11 cellular contexts compared by ENCODE assay signal in the genomic region with DNA sequence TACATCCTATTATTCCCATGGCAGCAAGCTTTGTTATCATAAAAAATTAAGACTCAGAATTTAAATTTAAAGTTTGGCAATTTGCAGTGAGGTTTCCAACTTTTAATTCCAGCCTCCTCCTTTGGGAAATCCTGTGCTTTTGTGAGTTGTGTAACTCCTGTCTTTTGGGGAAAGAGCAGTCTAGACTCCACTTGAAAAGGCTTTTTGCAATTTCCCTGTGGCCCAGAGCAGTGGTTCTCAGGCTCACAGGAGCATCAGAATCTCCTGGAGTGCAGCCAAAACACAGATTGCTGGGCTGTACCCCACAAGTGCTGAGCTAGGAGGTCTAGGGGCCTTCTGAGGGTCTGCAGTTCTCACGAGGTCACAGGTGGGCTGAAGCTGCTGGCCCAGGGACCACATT.
DNase-seq lines count a peak whose midpoint lies in the region; ATAC-seq and TF ChIP-seq lines count a peak whose summit lies in the region.
"Had no signal": no experiment of that assay in that cellular context is flagged by ENCODE, and none has a peak within 500 bp of the region (broad histone marks: within the 10 kb centered on the region; RNA-seq: fewer than 3 reads in every experiment).

No MANE protein-coding gene starts in this region.

- peaks cover 2% of the 10 kb centered on the region for H3K9me3 ChIP-seq in left ventricle myocardium inferior (replicated peaks)
- no peaks in the 10 kb centered on the region for H3K9me3 ChIP-seq in upper lobe of left lung

- H3K36me3 ChIP-seq in left ventricle myocardium inferior: no peaks in the 10 kb centered on the region
- H3K36me3 ChIP-seq in upper lobe of left lung: no peaks in the 10 kb centered on the region
- H3K36me3 ChIP-seq: BLaER1 treated with 17β-estradiol and CSF1 and Interleukin-3, amounts not matched to agents 10 nM and 100 nM had no signal

- H3K27ac ChIP-seq in left ventricle myocardium inferior (replicated peaks) (no peak overlapping the region), upper lobe of left lung (no peak overlapping the region)
- H3K27ac ChIP-seq: BLaER1 treated with 17β-estradiol and CSF1 and Interleukin-3, amounts not matched to agents 10 nM and 100 nM had no signal

- TF ChIP-seq CTCF in left ventricle myocardium inferior (IDR thresholded peaks at IDR 0.05; ENCODE audit: borderline replicate concordance): no peak
- TF ChIP-seq CTCF in upper lobe of left lung (IDR thresholded peaks at IDR 0.05): no peak

- 57 to 85% methylated on average over 1 of the region's 1 CpG for WGBS in upper lobe of left lung, 2 donors

- DNase-seq in Right ventricle myocardium superior: no peak
- no peak for DNase-seq in left ventricle myocardium inferior
- DNase-seq in astrocyte of the hippocampus (ENCODE audit: low read depth, low spot score): peak; percentile 4
- peak; percentile 8 for DNase-seq in myocyte (ENCODE audit: low read depth)
- no peak for DNase-seq in upper lobe of left lung
- no peak for DNase-seq in DMS79 treated with DMSO at 0.1 percent for 48 hours (lab: John Stamatoyannopoulos, UW)
- DNase-seq in NCI-H526 (lab: John Stamatoyannopoulos, UW): no peak
- DNase-seq: Calu3; CD8-positive, alpha-beta T cell; H9 had no signal

- no peaks in the 10 kb centered on the region for H3K27me3 ChIP-seq in left ventricle myocardium inferior (ENCODE audit: low read depth)
- no peaks in the 10 kb centered on the region for H3K27me3 ChIP-seq in upper lobe of left lung
- H3K27me3 ChIP-seq: BLaER1 treated with 17β-estradiol and CSF1 and Interleukin-3, amounts not matched to agents 10 nM and 100 nM had no signal

- H3K4me1 ChIP-seq in left ventricle myocardium inferior (peaks cover 4% of the 10 kb centered on the region), upper lobe of left lung (no peaks in the 10 kb centered on the region)

- H3K4me3 ChIP-seq in left ventricle myocardium inferior (no peak overlapping the region), upper lobe of left lung (no peak overlapping the region)
- H3K4me3 ChIP-seq: BLaER1 treated with 17β-estradiol and CSF1 and Interleukin-3, amounts not matched to agents 10 nM and 100 nM had no signal

- intact Hi-C loops in Right ventricle myocardium superior (cut with DNase I) (no loop called here), left ventricle myocardium inferior (cut with micrococcal nuclease) (no loop called here)

- no peak for TF ChIP-seq POLR2A in upper lobe of left lung (IDR thresholded peaks at IDR 0.05)

- no peak for TF ChIP-seq EP300 in upper lobe of left lung (IDR thresholded peaks at IDR 0.05)

- peak; percentile 89 for ATAC-seq in Right ventricle myocardium superior (ENCODE audit: poor library complexity)
- no peak for ATAC-seq in upper lobe of left lung (ENCODE audit: low FRiP score in 2 of 2)
- ATAC-seq: CD8-positive, alpha-beta T cell had no signal

Comparison
In these comparisons a context has a peak if more than half of its experiments do, and no peak if none do; other contexts are left out.
1. DNase-seq: peak in astrocyte of the hippocampus (single experiment) and myocyte (single experiment); none in Right ventricle myocardium superior (single experiment), left ventricle myocardium inferior (single experiment), upper lobe of left lung (0 of 2), DMS79 treated with DMSO at 0.1 percent for 48 hours (single experiment) and NCI-H526 (0 of 2).